In the genomic region with DNA sequence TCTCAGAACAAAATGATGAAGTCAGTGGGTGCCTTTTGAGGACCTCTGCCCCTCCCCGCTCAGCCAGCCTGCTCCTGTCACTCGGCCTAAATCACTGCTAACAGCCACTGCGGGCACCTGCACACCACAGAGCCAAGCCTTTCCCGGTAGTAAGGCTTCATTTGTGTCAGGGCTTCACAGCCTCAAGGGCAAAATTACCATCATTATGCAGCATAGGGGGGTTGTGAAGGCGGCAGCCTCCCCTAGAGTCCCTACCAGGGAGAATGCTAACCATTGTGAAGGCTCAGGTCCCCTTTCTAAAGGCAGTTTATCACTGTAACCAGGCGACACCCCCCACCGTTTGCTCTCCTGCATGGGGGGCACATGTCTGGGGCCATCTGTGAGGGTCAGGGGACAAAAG, we compare ENCODE assay signal across 20 cellular contexts.
DNase-seq lines count a peak whose midpoint lies in the region; ATAC-seq and TF ChIP-seq lines count a peak whose summit lies in the region.
"Had no signal": no experiment of that assay in that cellular context is flagged by ENCODE, and none has a peak within 500 bp of the region (broad histone marks: within the 10 kb centered on the region; RNA-seq: fewer than 3 reads in every experiment).

No MANE protein-coding gene starts in this region.

- H3K4me3 ChIP-seq in coronary artery = no peak overlapping the region
- H3K4me3 ChIP-seq: BLaER1, SK-N-MC had no signal

- H3K27ac ChIP-seq in coronary artery = no peak overlapping the region
- H3K27ac ChIP-seq: BLaER1, HL-60, KMS-11, SK-N-MC had no signal

- peaks cover 3% of the 10 kb centered on the region for H3K27me3 Mint-ChIP-seq in glutamatergic neuron (ENCODE audit: unreplicated experiment)
- H3K27me3 Mint-ChIP-seq: CD4-positive, alpha-beta memory T cell had no signal

- H3K36me3 Mint-ChIP-seq in glutamatergic neuron (ENCODE audit: unreplicated experiment) = peaks cover 8% of the 10 kb centered on the region
- H3K36me3 Mint-ChIP-seq: CD4-positive, alpha-beta memory T cell had no signal

- peak overlapping the region; percentile 45 for H3K27ac Mint-ChIP-seq in glutamatergic neuron (ENCODE audit: unreplicated experiment)
- H3K27ac Mint-ChIP-seq: CD4-positive, alpha-beta memory T cell; HFFc6 had no signal

- ATAC-seq in GM18867 (IDR thresholded peaks at IDR 0.05; ENCODE audit: unreplicated experiment) (no peak), GM21447 (IDR thresholded peaks at IDR 0.05; ENCODE audit: unreplicated experiment) (no peak)
- ATAC-seq: Right ventricle myocardium inferior had no signal

- TF ChIP-seq CTCF in glutamatergic neuron (IDR thresholded peaks at IDR 0.05; ENCODE audit: partially characterized antibody, unreplicated experiment) (no peak), coronary artery (IDR thresholded peaks at IDR 0.05) (no peak)

- no peak overlapping the region for H3K4me3 Mint-ChIP-seq in glutamatergic neuron (ENCODE audit: unreplicated experiment)
- H3K4me3 Mint-ChIP-seq: CD4-positive, alpha-beta memory T cell; HFFc6 had no signal

- DNase-seq in NCI-H1417 treated with DMSO at 0.1 percent for 48 hours (lab: John Stamatoyannopoulos, UW) (peak; percentile 51), NCI-H146 treated with DMSO at 0.1 percent for 48 hours (lab: John Stamatoyannopoulos, UW; ENCODE audit: unreplicated experiment) (peak; percentile 15), NCI-H345 (lab: John Stamatoyannopoulos, UW) (peak; percentile 72), glutamatergic neuron (no peak), coronary artery (ENCODE audit: low spot score) (no peak), SKM-1 (lab: John Stamatoyannopoulos, UW; ENCODE audit: unreplicated experiment) (no peak)
- DNase-seq: Calu3; CD4-positive, alpha-beta memory T cell; GF-D8; HFFc6; MV-4-11; NCI-H187 treated with DMSO at 0.1 percent for 48 hours; NCI-H226 had no signal

- H3K4me1 Mint-ChIP-seq in glutamatergic neuron (ENCODE audit: low read depth, unreplicated experiment) = peaks cover 14% of the 10 kb centered on the region
- H3K4me1 Mint-ChIP-seq: CD4-positive, alpha-beta memory T cell had no signal

- no peaks in the 10 kb centered on the region for H3K9me3 Mint-ChIP-seq in glutamatergic neuron (ENCODE audit: unreplicated experiment)
- H3K9me3 Mint-ChIP-seq: CD4-positive, alpha-beta memory T cell had no signal

Comparison
In these comparisons a context has a peak if more than half of its experiments do, and no peak if none do; other contexts are left out.
1. DNase-seq: peak in NCI-H1417 treated with DMSO at 0.1 percent for 48 hours (single experiment), NCI-H146 treated with DMSO at 0.1 percent for 48 hours (single experiment) and NCI-H345 (single experiment); none in glutamatergic neuron (single experiment), coronary artery (single experiment) and SKM-1 (single experiment).